9 cellular contexts compared by ENCODE assay signal in genomic region chr17:2192367-2193028, GRCh38.
DNase-seq lines count a peak whose midpoint lies in the region; FAIRE-seq and TF ChIP-seq lines count a peak whose summit lies in the region.
"Had no signal": no experiment of that assay in that cellular context is flagged by ENCODE, and none has a peak within 500 bp of the region (broad histone marks: within the 10 kb centered on the region; RNA-seq: fewer than 3 reads in every experiment).

No MANE protein-coding gene starts in this region.

- peak; percentile 94 for FAIRE-seq in RCC 7860 (lab: Jason Lieb, UNC)

- H3K4me3 ChIP-seq in coronary artery = no peak overlapping the region

- TF ChIP-seq CTCF in coronary artery (IDR thresholded peaks at IDR 0.05) = no peak

- H3K27ac ChIP-seq in coronary artery = peak overlapping the region in 1 of 2 donors; percentile 76
- H3K27ac ChIP-seq: VCaP had no signal

- peak; percentile 27 for DNase-seq in GM19238 (ENCODE audit: insufficient read length, low spot score)
- peak; percentile 94 for DNase-seq in RCC 7860 (ENCODE audit: low spot score)
- DNase-seq in activated gamma-delta T cell treated with anti-CD3 and anti-CD28 coated beads, Interleukin-2, amount 50 U/mL, for 16 hours (ENCODE audit: low read depth) = peak; percentile 69
- peak; percentile 94 for DNase-seq in islet precursor cell
- DNase-seq in stimulated activated CD8-positive, alpha-beta memory T cell treated with anti-CD3 and anti-CD28 coated beads, Interleukin-4, amount 100 ng/mL, for 48 hours = peak; percentile 77
- no peak for DNase-seq in SHP77 (lab: John Stamatoyannopoulos, UW)
- DNase-seq in NCI-H510A treated with DMSO at 0.1 percent for 48 hours (lab: John Stamatoyannopoulos, UW) = no peak
- no peak for DNase-seq in coronary artery (ENCODE audit: low spot score)

Comparison
In these comparisons a context has a peak if more than half of its experiments do, and no peak if none do; other contexts are left out.
1. DNase-seq: peak in GM19238 (single experiment), RCC 7860 (single experiment), activated gamma-delta T cell treated with anti-CD3 and anti-CD28 coated beads, Interleukin-2, amount 50 U/mL, for 16 hours (single experiment), islet precursor cell (single experiment) and stimulated activated CD8-positive, alpha-beta memory T cell treated with anti-CD3 and anti-CD28 coated beads, Interleukin-4, amount 100 ng/mL, for 48 hours (single experiment); none in SHP77 (0 of 2), NCI-H510A treated with DMSO at 0.1 percent for 48 hours (single experiment) and coronary artery (single experiment).